ENCODE assay signal across 21 cellular contexts in genomic region chr5:38347040-38347763, GRCh38.
DNase-seq lines count a peak whose midpoint lies in the region; ATAC-seq, FAIRE-seq and TF ChIP-seq lines count a peak whose summit lies in the region.
"Had no signal": no experiment of that assay in that cellular context is flagged by ENCODE, and none has a peak within 500 bp of the region (broad histone marks: within the 10 kb centered on the region; RNA-seq: fewer than 3 reads in every experiment).

No MANE protein-coding gene starts in this region.

- peak; percentile 58; the same call in 2 of the 3 replicates for ATAC-seq in K562
- ATAC-seq in activated CD4-positive, CD25-positive, alpha-beta regulatory T cell treated with anti-CD3 and anti-CD28 coated beads, Interleukin-2, amount 50 U/mL, for 24 hours: no peak
- no peak for ATAC-seq in stimulated activated naive CD8-positive, alpha-beta T cell treated with anti-CD3 and anti-CD28 coated beads, Interleukin-15, Interleukin-2, amounts not matched to agents 100 U/mL and 50 U/mL, for 24 hours
- ATAC-seq in mucosa of descending colon: no peak
- ATAC-seq: stimulated activated naive B cell treated with anti-CD40 and anti-IgM and Interleukin-4, amounts not matched to agents 10 μg/mL and 1 μg/mL and 100 μg/mL, for 72 hours had no signal

- H3K79me2 ChIP-seq in K562 (ENCODE audit: control insufficient read depth, insufficient read depth, low read length): no peaks in the 10 kb centered on the region

- no peak overlapping the region for H3K9ac ChIP-seq in K562 (ENCODE audit: insufficient read depth in 1 of 2, low read depth in 2 of 2, low read length in 2 of 2)

- H3K4me3 ChIP-seq in K562 (no peak overlapping the region), mucosa of descending colon (no peak overlapping the region)
- H3K4me3 ChIP-seq: skin epidermis, thyroid gland had no signal

- H3K4me1 ChIP-seq in K562 (replicated peaks in 1 of 2; ENCODE audit: control insufficient read depth in 2 of 2, insufficient read depth in 2 of 2, low read length in 2 of 2) (no peaks in the 10 kb centered on the region), mucosa of descending colon (ENCODE audit: low read depth) (no peaks in the 10 kb centered on the region)
- H3K4me1 ChIP-seq: thyroid gland had no signal

- H3K9me1 ChIP-seq in K562 (ENCODE audit: control insufficient read depth, insufficient read depth, low read length): no peaks in the 10 kb centered on the region

- TF ChIP-seq EP300 in K562 (IDR thresholded peaks at IDR 0.05; ENCODE audit: low read length): no peak

- H3K36me3 ChIP-seq in K562 (ENCODE audit: control insufficient read depth, insufficient read depth, low read length): no peaks in the 10 kb centered on the region
- H3K36me3 ChIP-seq in mucosa of descending colon (ENCODE audit: low read depth): no peaks in the 10 kb centered on the region
- H3K36me3 ChIP-seq: thyroid gland had no signal

- TF ChIP-seq CTCF in K562 (IDR thresholded peaks at IDR 0.05 in 2 of 3, conservative IDR thresholded peaks at IDR 0.05 in 1 of 3; ENCODE audit: insufficient read depth in 2 of 3, low read depth in 1 of 3, low read length in 3 of 3) (no peak), mucosa of descending colon (IDR thresholded peaks at IDR 0.05) (no peak)

- no peak for TF ChIP-seq POLR2A in K562 (conservative IDR thresholded peaks at IDR 0.05)

- FAIRE-seq in K562 (lab: Jason Lieb, UNC): no peak
- FAIRE-seq: frontal cortex had no signal

- peaks cover 2 to 6% of the 10 kb centered on the region in 2 experiments; a peak in 4 of 5 replicates for H3K27me3 ChIP-seq in K562 (ENCODE audit: control insufficient read depth in 2 of 2, insufficient read depth in 2 of 2, low read length in 2 of 2)
- H3K27me3 ChIP-seq: thyroid gland had no signal

- no peak for TF ChIP-seq RAD21 in K562 (CRISPR knock-in tag; conservative IDR thresholded peaks at IDR 0.05 in 1 of 2, IDR thresholded peaks at IDR 0.05 in 1 of 2)

- 16% methylated on average over 6 of the region's 6 CpGs for WGBS in K562 (ENCODE audit: insufficient coverage, low coverage, missing lambda C conversion rate)

- H3K27ac ChIP-seq in K562 (ENCODE audit: extremely low read depth, low read depth, low read length): no peak overlapping the region
- H3K27ac ChIP-seq: thyroid gland had no signal

- H2AFZ ChIP-seq in K562 (ENCODE audit: low read depth, low read length): no peak overlapping the region

- in situ Hi-C loops in K562 (cut with MboI): no loop called here
- in situ Hi-C loops in ACHN (cut with HindIII; ENCODE audit: low pct_ligation_motif_present, low pct_unique_long_range_greater_than_20kb, low sequenced_read_pairs): no loop called here

- BruUV-seq in K562 (replicated peaks; lab: Mats Ljungman, UMichigan): no TSS peak

- POLR2A ChIA-PET in K562 (lab: Yijun Ruan, JAX): interaction anchor here (0.7 kb wide), 1 partner anchor 689 kb away, joined by 3 read pairs; no protein-coding TSS in a partner anchor

- H3K4me2 ChIP-seq in K562 (ENCODE audit: insufficient read depth, low read length): no peak overlapping the region

- H4K20me1 ChIP-seq in K562 (replicated peaks; ENCODE audit: control insufficient read depth, insufficient read depth, low read length): no peaks in the 10 kb centered on the region

- CTCF ChIA-PET in K562 (lab: Yijun Ruan, JAX; ENCODE audit: low intra/inter-chr PET ratio): no interaction called here

- intact Hi-C loops in K562 (cut with micrococcal nuclease): no loop called here
- intact Hi-C loops in mucosa of descending colon (cut with DNase I, micrococcal nuclease): no loop called here

- H3K9me3 ChIP-seq in K562 (replicated peaks; ENCODE audit: control insufficient read depth, insufficient read depth, low read depth, low read length) (no peaks in the 10 kb centered on the region), mucosa of descending colon (no peaks in the 10 kb centered on the region)
- H3K9me3 ChIP-seq: thyroid gland had no signal

- DNase-seq in Daoy (ENCODE audit: low read depth): peak; percentile 57
- peak; percentile 76 for DNase-seq in M059J (ENCODE audit: low read depth)
- peak in 1 of 4 experiments; percentile 12 for DNase-seq in K562 (ENCODE audit: extremely low read depth in 1 of 4, low spot score in 3 of 4)
- peak; percentile 49 for DNase-seq in kidney glomerular epithelial cell (lab: John Stamatoyannopoulos, UW)
- no peak for DNase-seq in stimulated activated naive CD8-positive, alpha-beta T cell treated with anti-CD3 and anti-CD28 coated beads, Interleukin-15, Interleukin-2, amounts not matched to agents 100 U/mL and 50 U/mL, for 24 hours
- no peak for DNase-seq in mucosa of descending colon
- DNase-seq in ACHN: no peak
- DNase-seq: activated CD8-positive, alpha-beta memory T cell treated with anti-CD3 and anti-CD28 coated beads, Interleukin-2, amount 50 U/mL, for 4 hours; AML-193; dermis blood vessel endothelial cell; IMR-90; left cardiac atrium; NCI-H2171; posterior cingulate gyrus; SIG-M5; stimulated activated CD4-positive, alpha-beta T cell treated with anti-CD3 and anti-CD28 coated beads, Interleukin-2, amount 100 ng/mL, for 24 hours; stimulated activated naive B cell treated with anti-CD40 and anti-IgM and Interleukin-4, amounts not matched to agents 10 μg/mL and 1 μg/mL and 100 μg/mL, for 72 hours; thyroid gland had no signal

TF ChIP-seq in K562, 482 proteins besides CTCF, POLR2A, EP300 and RAD21:
- TF ChIP-seq JUND (IDR thresholded peaks at IDR 0.05; ENCODE audit: borderline replicate concordance, low read depth, low read length) (no peak), JUND (tag; IDR thresholded peaks at IDR 0.05; ENCODE audit: borderline replicate concordance, low read depth, low read length) (peak; percentile 42; the same call in 2 of the 3 replicates), TAF1 (IDR thresholded peaks at IDR 0.05; ENCODE audit: control insufficient read depth, extremely low read depth, insufficient read depth, low read length, severe bottlenecking) (no peak), SMAD2 (IDR thresholded peaks at IDR 0.05; ENCODE audit: low read depth, low read length) (no peak)

Comparison
In these comparisons a context has a peak if more than half of its experiments do, and no peak if none do; other contexts are left out.
1. DNase-seq: peak in Daoy (single experiment), M059J (single experiment) and kidney glomerular epithelial cell (single experiment); none in stimulated activated naive CD8-positive, alpha-beta T cell treated with anti-CD3 and anti-CD28 coated beads, Interleukin-15, Interleukin-2, amounts not matched to agents 100 U/mL and 50 U/mL, for 24 hours (single experiment), mucosa of descending colon (0 of 3) and ACHN (single experiment).